9 cellular contexts compared by ENCODE assay signal in genomic region chr2:234289789-234290188, GRCh38.
DNase-seq lines count a peak whose midpoint lies in the region; ATAC-seq and TF ChIP-seq lines count a peak whose summit lies in the region.
"Had no signal": no experiment of that assay in that cellular context is flagged by ENCODE, and none has a peak within 500 bp of the region (broad histone marks: within the 10 kb centered on the region; RNA-seq: fewer than 3 reads in every experiment).

No MANE protein-coding gene starts in this region.

- intact Hi-C loops in CD4-positive, alpha-beta memory T cell (cut with micrococcal nuclease) = loop anchor here (1.0 to 5.0 kb wide), 8 partner anchors 10 to 313 kb away; no protein-coding TSS in a partner anchor
- intact Hi-C loops in lower lobe of right lung (cut with DNase I) = no loop called here

- no peaks in the 10 kb centered on the region for H3K9me3 Mint-ChIP-seq in CD4-positive, alpha-beta memory T cell
- H3K9me3 Mint-ChIP-seq in activated naive CD8-positive, alpha-beta T cell (ENCODE audit: low read depth) = no peaks in the 10 kb centered on the region
- H3K9me3 Mint-ChIP-seq: nephron had no signal

- H3K27ac ChIP-seq in CD4-positive, alpha-beta memory T cell (ENCODE audit: low read depth, low read length) = peak overlapping the region; percentile 97
- peak overlapping the region; percentile 71 for H3K27ac ChIP-seq in lower lobe of right lung

- peak overlapping the region; percentile 93 to 100 (median 100) for H3K27ac Mint-ChIP-seq in CD4-positive, alpha-beta memory T cell
- H3K27ac Mint-ChIP-seq in activated naive CD8-positive, alpha-beta T cell = peak overlapping the region; percentile 96

- peaks cover 64% of the 10 kb centered on the region for H3K4me1 ChIP-seq in CD4-positive, alpha-beta memory T cell (ENCODE audit: insufficient read depth, low read length)
- H3K4me1 ChIP-seq in lower lobe of right lung = peaks cover 38% of the 10 kb centered on the region

- H3K36me3 ChIP-seq in CD4-positive, alpha-beta memory T cell (ENCODE audit: insufficient read depth, low read length) = no peaks in the 10 kb centered on the region
- no peaks in the 10 kb centered on the region for H3K36me3 ChIP-seq in lower lobe of right lung

- H3K4me3 Mint-ChIP-seq in CD4-positive, alpha-beta memory T cell = peak overlapping the region in 7 of 8 donors; percentile 44 to 85 (median 63)
- H3K4me3 Mint-ChIP-seq in activated naive CD8-positive, alpha-beta T cell = peak overlapping the region; percentile 59
- H3K4me3 Mint-ChIP-seq: nephron had no signal

- peaks cover 51 to 72% (median 63%) of the 10 kb centered on the region in 4 donors for H3K4me1 Mint-ChIP-seq in CD4-positive, alpha-beta memory T cell
- peaks cover 71% of the 10 kb centered on the region for H3K4me1 Mint-ChIP-seq in activated naive CD8-positive, alpha-beta T cell (ENCODE audit: low read depth)

- H3K27me3 ChIP-seq in CD4-positive, alpha-beta memory T cell (ENCODE audit: insufficient read depth, low read length) = no peaks in the 10 kb centered on the region
- H3K27me3 ChIP-seq in lower lobe of right lung (ENCODE audit: low read depth) = no peaks in the 10 kb centered on the region

- no peak for TF ChIP-seq CTCF in lower lobe of right lung (IDR thresholded peaks at IDR 0.05)

- peak in 1 of 5 donors; percentile 62 for DNase-seq in CD4-positive, alpha-beta memory T cell
- peak; percentile 4 for DNase-seq in NCI-H69 (lab: John Stamatoyannopoulos, UW)
- DNase-seq in lower lobe of right lung = no peak
- DNase-seq in central memory CD4-positive, alpha-beta T cell = no peak

- no peaks in the 10 kb centered on the region for H3K9me3 ChIP-seq in CD4-positive, alpha-beta memory T cell (ENCODE audit: control insufficient read depth in 1 of 2, low read length in 2 of 2)
- H3K9me3 ChIP-seq in lower lobe of right lung = no peaks in the 10 kb centered on the region

- no peaks in the 10 kb centered on the region for H3K36me3 Mint-ChIP-seq in CD4-positive, alpha-beta memory T cell
- H3K36me3 Mint-ChIP-seq in activated naive CD8-positive, alpha-beta T cell = no peaks in the 10 kb centered on the region

- H3K4me3 ChIP-seq in CD4-positive, alpha-beta memory T cell (ENCODE audit: low read length in 2 of 2) = peak overlapping the region in 1 of 2 donors; percentile 23
- H3K4me3 ChIP-seq in lower lobe of right lung = no peak overlapping the region

- POLR2A ChIA-PET in CD4-positive, alpha-beta memory T cell (lab: Charles Lee; ENCODE audit: partially characterized antibody) = interaction anchor here (0.5 to 12.0 kb wide), 23 partner anchors 9 to 299 kb away, joined by 3 to 471 read pairs (median 7); partner anchors contain the start of gene ARL4C

- CTCF ChIA-PET in CD4-positive, alpha-beta memory T cell (lab: Charles Lee; ENCODE audit: partially characterized antibody) = interaction anchor here (0.7 to 10.6 kb wide), 43 partner anchors 9 to 313 kb away, joined by 3 to 163 read pairs (median 8); partner anchors contain the start of gene ARL4C

- H3K27me3 Mint-ChIP-seq in CD4-positive, alpha-beta memory T cell = no peaks in the 10 kb centered on the region
- no peaks in the 10 kb centered on the region for H3K27me3 Mint-ChIP-seq in activated naive CD8-positive, alpha-beta T cell

- peak; percentile 34 to 61 for ATAC-seq in lower lobe of right lung
- no peak for ATAC-seq in HG02970 (IDR thresholded peaks at IDR 0.05; ENCODE audit: low FRiP score, unreplicated experiment)
- ATAC-seq in HG02610 (IDR thresholded peaks at IDR 0.05; ENCODE audit: unreplicated experiment) = no peak
- ATAC-seq in HG02981 (IDR thresholded peaks at IDR 0.05; ENCODE audit: unreplicated experiment) = no peak

Comparison
In these comparisons a context has a peak if more than half of its experiments do, and no peak if none do; other contexts are left out.
1. ATAC-seq: peak in lower lobe of right lung (2 of 2); none in HG02970 (single experiment), HG02610 (single experiment) and HG02981 (single experiment).